In the genomic region with DNA sequence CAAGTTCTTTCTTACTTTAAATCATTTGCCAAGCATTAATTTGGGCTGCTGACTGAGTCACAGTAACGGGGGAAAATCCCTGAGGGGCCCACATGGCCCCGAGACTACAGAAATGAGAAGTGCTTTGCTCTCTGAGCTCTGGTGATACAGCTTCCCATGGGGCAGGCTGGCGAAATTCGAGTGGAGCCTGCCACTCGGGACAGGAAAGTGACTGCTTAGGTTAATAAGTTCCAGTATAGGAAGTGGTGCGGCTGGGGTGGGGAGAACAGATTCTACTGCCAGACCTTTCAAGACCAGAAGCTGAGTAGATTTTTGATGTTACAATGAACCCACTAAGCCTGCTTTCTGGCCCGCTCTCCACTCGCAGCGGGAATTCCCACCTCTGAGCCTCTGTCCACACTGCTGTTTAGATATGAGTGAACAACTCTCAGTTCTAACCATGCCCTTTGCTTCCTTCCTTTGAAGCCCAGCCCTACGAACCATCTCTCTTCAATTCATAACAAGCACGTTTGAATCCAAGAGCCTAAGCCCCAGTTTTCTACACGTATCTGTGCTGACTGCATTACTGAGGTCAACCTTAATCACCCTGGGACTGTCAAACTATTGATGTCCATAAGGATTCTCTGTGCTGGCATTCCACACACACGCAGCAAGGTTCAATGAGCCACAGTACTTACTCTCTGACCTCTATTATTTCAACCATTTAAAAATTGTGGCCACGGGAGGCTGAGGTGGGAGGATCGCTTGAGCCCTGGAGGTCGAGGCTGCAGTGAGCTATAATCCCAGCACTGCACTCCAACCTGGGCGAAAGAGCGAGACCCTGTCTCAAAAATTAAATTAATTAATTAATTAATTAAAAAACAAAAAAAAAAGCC, we compare ENCODE assay signal across 8 cellular contexts. TPM values are rescaled to one million over a fixed set of nuclear protein-coding genes. Genes with fewer than 3 reads are reported as not detected.
DNase-seq lines count a peak whose midpoint lies in the region; ATAC-seq and TF ChIP-seq lines count a peak whose summit lies in the region.

No MANE protein-coding gene starts in this region.

- TF ChIP-seq POLR2A in right lobe of liver (IDR thresholded peaks at IDR 0.05) (no peak), prostate gland (IDR thresholded peaks at IDR 0.05) (no peak)

- ATAC-seq in HG02610 (IDR thresholded peaks at IDR 0.05; ENCODE audit: unreplicated experiment) (peak; percentile 73), RWPE2 (ENCODE audit: low read depth) (no peak), right lobe of liver (peak; percentile 46 to 73 (median 62))
- peak; percentile 85 for ATAC-seq in activated naive CD8-positive, alpha-beta T cell treated with anti-CD3 and anti-CD28 coated beads, Interleukin-2, amount 10 ng/mL, durations not matched to agents 7 days and 5 days (ENCODE audit: low read depth)
- ATAC-seq in stimulated activated memory B cell treated with anti-CD40 and anti-IgM and Interleukin-4, amounts not matched to agents 10 μg/mL and 1 μg/mL and 100 μg/mL, for 72 hours: peak; percentile 90

- peak overlapping the region; percentile 9; the same call in 1 of the 2 replicates for H3K4me3 ChIP-seq in GM12864 (ENCODE audit: low read depth, low read length)
- no peak overlapping the region for H3K4me3 ChIP-seq in RWPE2 (ENCODE audit: severe bottlenecking)
- H3K4me3 ChIP-seq in right lobe of liver: no peak overlapping the region
- H3K4me3 ChIP-seq in prostate gland: no peak overlapping the region

- H3K27me3 Mint-ChIP-seq in activated naive CD8-positive, alpha-beta T cell treated with anti-CD3 and anti-CD28 coated beads, Interleukin-2, amount 10 ng/mL, durations not matched to agents 7 days and 5 days: no peaks in the 10 kb centered on the region
- no peaks in the 10 kb centered on the region for H3K27me3 Mint-ChIP-seq in stimulated activated memory B cell treated with anti-CD40 and anti-IgM and Interleukin-4, amounts not matched to agents 10 μg/mL and 1 μg/mL and 100 μg/mL, for 72 hours

- H3K27ac Mint-ChIP-seq in activated naive CD8-positive, alpha-beta T cell treated with anti-CD3 and anti-CD28 coated beads, Interleukin-2, amount 10 ng/mL, durations not matched to agents 7 days and 5 days: peak overlapping the region; percentile 91
- H3K27ac Mint-ChIP-seq in stimulated activated memory B cell treated with anti-CD40 and anti-IgM and Interleukin-4, amounts not matched to agents 10 μg/mL and 1 μg/mL and 100 μg/mL, for 72 hours: peak overlapping the region; percentile 95

- peaks cover 1% of the 10 kb centered on the region for H3K9me3 Mint-ChIP-seq in activated naive CD8-positive, alpha-beta T cell treated with anti-CD3 and anti-CD28 coated beads, Interleukin-2, amount 10 ng/mL, durations not matched to agents 7 days and 5 days
- H3K9me3 Mint-ChIP-seq in stimulated activated memory B cell treated with anti-CD40 and anti-IgM and Interleukin-4, amounts not matched to agents 10 μg/mL and 1 μg/mL and 100 μg/mL, for 72 hours: no peaks in the 10 kb centered on the region

- H3K36me3 Mint-ChIP-seq in activated naive CD8-positive, alpha-beta T cell treated with anti-CD3 and anti-CD28 coated beads, Interleukin-2, amount 10 ng/mL, durations not matched to agents 7 days and 5 days: peaks cover 31% of the 10 kb centered on the region
- H3K36me3 Mint-ChIP-seq in stimulated activated memory B cell treated with anti-CD40 and anti-IgM and Interleukin-4, amounts not matched to agents 10 μg/mL and 1 μg/mL and 100 μg/mL, for 72 hours: peaks cover 42% of the 10 kb centered on the region

- H3K4me3 Mint-ChIP-seq in activated naive CD8-positive, alpha-beta T cell treated with anti-CD3 and anti-CD28 coated beads, Interleukin-2, amount 10 ng/mL, durations not matched to agents 7 days and 5 days: peak overlapping the region; percentile 77
- peak overlapping the region; percentile 77 for H3K4me3 Mint-ChIP-seq in stimulated activated memory B cell treated with anti-CD40 and anti-IgM and Interleukin-4, amounts not matched to agents 10 μg/mL and 1 μg/mL and 100 μg/mL, for 72 hours

- H3K36me3 ChIP-seq in RWPE2 (ENCODE audit: low read depth) (peaks cover 40% of the 10 kb centered on the region), right lobe of liver (peaks cover 0 to 4% (median 0%) of the 10 kb centered on the region in 4 donors), prostate gland (no peaks in the 10 kb centered on the region)

- peak; percentile 78 for DNase-seq in GM12864 (ENCODE audit: low read depth)
- no peak for DNase-seq in RWPE2 (ENCODE audit: low spot score)
- DNase-seq in activated naive CD8-positive, alpha-beta T cell treated with anti-CD3 and anti-CD28 coated beads, Interleukin-2, amount 10 ng/mL, durations not matched to agents 7 days and 5 days: peak; percentile 56
- DNase-seq in right lobe of liver: no peak
- DNase-seq in 8988T: no peak
- no peak for DNase-seq in prostate gland (ENCODE audit: low spot score)

- H3K4me1 Mint-ChIP-seq in activated naive CD8-positive, alpha-beta T cell treated with anti-CD3 and anti-CD28 coated beads, Interleukin-2, amount 10 ng/mL, durations not matched to agents 7 days and 5 days: peaks cover 46% of the 10 kb centered on the region
- peaks cover 77% of the 10 kb centered on the region for H3K4me1 Mint-ChIP-seq in stimulated activated memory B cell treated with anti-CD40 and anti-IgM and Interleukin-4, amounts not matched to agents 10 μg/mL and 1 μg/mL and 100 μg/mL, for 72 hours

- H3K27me3 ChIP-seq in RWPE2 (ENCODE audit: insufficient read depth, poor library complexity, severe bottlenecking) (no peaks in the 10 kb centered on the region), right lobe of liver (no peaks in the 10 kb centered on the region), prostate gland (replicated peaks; ENCODE audit: insufficient read depth) (no peaks in the 10 kb centered on the region)

- H3K4me1 ChIP-seq in RWPE2 (ENCODE audit: insufficient read depth, poor library complexity, severe bottlenecking) (peaks cover 13% of the 10 kb centered on the region), right lobe of liver (no peaks in the 10 kb centered on the region), prostate gland (replicated peaks) (no peaks in the 10 kb centered on the region)

- intact Hi-C loops in right lobe of liver (cut with DNase I) (no loop called here), prostate gland (cut with DNase I) (no loop called here)

- H3K27ac ChIP-seq in RWPE2 (ENCODE audit: poor library complexity, severe bottlenecking) (peak overlapping the region; percentile 34), right lobe of liver (no peak overlapping the region), prostate gland (peak overlapping the region in 1 of 2 donors; percentile 15)

- 67% methylated on average over 11 of the region's 18 CpGs for WGBS in right lobe of liver (ENCODE audit: insufficient coverage, low coverage, low lambda C conversion rate, missing lambda C conversion rate)
- WGBS in prostate gland: 65% methylated on average over 18 of the region's 18 CpGs

- POLR2A ChIA-PET in activated naive CD8-positive, alpha-beta T cell treated with anti-CD3 and anti-CD28 coated beads, Interleukin-2, amount 10 ng/mL, durations not matched to agents 7 days and 5 days (lab: Charles Lee): interaction anchor here (0.6 to 1.7 kb wide), 2 partner anchors 9 to 130 kb away, joined by 3 to 13 read pairs; partner anchors contain the start of gene ZBTB17

- TF ChIP-seq CTCF in GM12864 (IDR thresholded peaks at IDR 0.05; ENCODE audit: low read depth, low read length, missing control alignments) (no peak), RWPE2 (IDR thresholded peaks at IDR 0.05; ENCODE audit: poor library complexity, severe bottlenecking) (no peak), right lobe of liver (IDR thresholded peaks at IDR 0.05) (no peak), prostate gland (IDR thresholded peaks at IDR 0.05) (no peak)

- H3K9me3 ChIP-seq in RWPE2 (ENCODE audit: severe bottlenecking) (no peaks in the 10 kb centered on the region), right lobe of liver (no peaks in the 10 kb centered on the region), prostate gland (no peaks in the 10 kb centered on the region)

RNA-seq across cellular contexts. Expression of gene ZBTB17, which starts 9.6 kb away (rescaled TPM):
- total RNA-seq in activated naive CD8-positive, alpha-beta T cell treated with anti-CD3 and anti-CD28 coated beads, Interleukin-2, amount 10 ng/mL, durations not matched to agents 7 days and 5 days: 10 to 100 TPM; 46.4 to 47.6 TPM
- 10 to 100 TPM in 4 of 6 experiments, 1 to 10 TPM in 2; 9.2 to 13.3 (median 11.0) TPM for total RNA-seq in right lobe of liver
- total RNA-seq in prostate gland: 10 to 100 TPM; 28.2 to 50.8 TPM

RNA-seq across cellular contexts. Expression of gene SRARP, which starts 37.7 kb away (rescaled TPM):
- total RNA-seq in activated naive CD8-positive, alpha-beta T cell treated with anti-CD3 and anti-CD28 coated beads, Interleukin-2, amount 10 ng/mL, durations not matched to agents 7 days and 5 days: not detected
- total RNA-seq in right lobe of liver: not detected
- 1 to 10 TPM in 1 of 2 donors, not detected in 1; 2.7 TPM for total RNA-seq in prostate gland

RNA-seq across cellular contexts. Expression of gene HSPB7, which starts 51.5 kb away (rescaled TPM):
- total RNA-seq in activated naive CD8-positive, alpha-beta T cell treated with anti-CD3 and anti-CD28 coated beads, Interleukin-2, amount 10 ng/mL, durations not matched to agents 7 days and 5 days: not detected
- total RNA-seq in right lobe of liver (1 to 10 TPM in 4 of 6 experiments, under 1 TPM in 2; 0.54 to 2.0 (median 1.2) TPM), prostate gland (10 to 100 TPM; 11.4 to 20.4 TPM)

RNA-seq across cellular contexts. Expression of gene CLCNKA, which starts 55.5 kb away (rescaled TPM):
- not detected for total RNA-seq in activated naive CD8-positive, alpha-beta T cell treated with anti-CD3 and anti-CD28 coated beads, Interleukin-2, amount 10 ng/mL, durations not matched to agents 7 days and 5 days
- total RNA-seq in right lobe of liver (under 1 TPM in 2 of 6 experiments, not detected in 4; 0.43 to 0.47 TPM), prostate gland (1 to 10 TPM in 1 of 2 donors, under 1 TPM in 1; 0.41 to 2.1 TPM)

Comparison
In these comparisons a context has a peak if more than half of its experiments do, and no peak if none do; other contexts are left out.
1. DNase-seq: peak in GM12864 (single experiment) and activated naive CD8-positive, alpha-beta T cell treated with anti-CD3 and anti-CD28 coated beads, Interleukin-2, amount 10 ng/mL, durations not matched to agents 7 days and 5 days (single experiment); none in RWPE2 (single experiment), right lobe of liver (0 of 3), 8988T (single experiment) and prostate gland (single experiment).
2. RNA of gene HSPB7, which starts 51.5 kb away (total RNA-seq): 11.4 to 20.4 TPM in prostate gland; 0.54 to 2.0 TPM in right lobe of liver and not detected in activated naive CD8-positive, alpha-beta T cell treated with anti-CD3 and anti-CD28 coated beads, Interleukin-2, amount 10 ng/mL, durations not matched to agents 7 days and 5 days; every median in the first group is over 4 times any median in the second.